ENCODE assay signal across 8 cellular contexts in genomic region chr6:26022166-26022510, GRCh38. TPM values are rescaled to one million over a fixed set of nuclear protein-coding genes. Genes with fewer than 3 reads are reported as not detected.
DNase-seq lines count a peak whose midpoint lies in the region; ATAC-seq and TF ChIP-seq lines count a peak whose summit lies in the region.

No MANE protein-coding gene starts in this region.

- no peaks in the 10 kb centered on the region for H3K9me2 ChIP-seq in Karpas-422 (replicated peaks; ENCODE audit: insufficient read depth, low read length)

- ATAC-seq in HG02588 (IDR thresholded peaks at IDR 0.05; ENCODE audit: unreplicated experiment) = no peak

- H3K27ac ChIP-seq in Karpas-422 (ENCODE audit: low read length) (peak overlapping the region; percentile 93), ascending aorta (peak overlapping the region; percentile 97 to 98), right atrium auricular region (peak overlapping the region; percentile 95 to 97)

- intact Hi-C loops in ascending aorta (cut with DNase I) = loop anchor here (5.0 to 10.0 kb wide), 4 partner anchors 533 to 1813 kb away; a partner anchor contains a TSS

- no peaks in the 10 kb centered on the region for H3K9me3 ChIP-seq in Karpas-422 (ENCODE audit: low read length)
- H3K9me3 ChIP-seq in ascending aorta = no peaks in the 10 kb centered on the region
- H3K9me3 ChIP-seq in right atrium auricular region = no peaks in the 10 kb centered on the region

- peak overlapping the region; percentile 81 for H3K4me2 ChIP-seq in Karpas-422 (ENCODE audit: low read depth, low read length, poor library complexity, severe bottlenecking)

- H3K4me3 ChIP-seq in Karpas-422 (ENCODE audit: low read length) = peak overlapping the region; percentile 83
- peak overlapping the region; percentile 74 to 75 for H3K4me3 ChIP-seq in ascending aorta
- peak overlapping the region; percentile 65 to 68 for H3K4me3 ChIP-seq in right atrium auricular region

- TF ChIP-seq CTCF in ascending aorta (IDR thresholded peaks at IDR 0.05) (no peak), right atrium auricular region (IDR thresholded peaks at IDR 0.05) (no peak)

- no peaks in the 10 kb centered on the region for H4K20me1 ChIP-seq in Karpas-422 (ENCODE audit: insufficient read depth, low read depth, low read length)

- H3K27me3 ChIP-seq in Karpas-422 (ENCODE audit: low read length) (no peaks in the 10 kb centered on the region), ascending aorta (no peaks in the 10 kb centered on the region), right atrium auricular region (no peaks in the 10 kb centered on the region)

- H2AFZ ChIP-seq in Karpas-422 (ENCODE audit: low read length) = peak overlapping the region; percentile 29

- H3K79me2 ChIP-seq in Karpas-422 (ENCODE audit: low read length) = no peaks in the 10 kb centered on the region

- H3K4me1 ChIP-seq in Karpas-422 (ENCODE audit: low read length) (peaks cover 38% of the 10 kb centered on the region), ascending aorta (peaks cover 0 to 13% of the 10 kb centered on the region in 2 donors), right atrium auricular region (peaks cover 0 to 23% of the 10 kb centered on the region in 2 donors)

- DNase-seq in ELR (ENCODE audit: low read depth) (peak; percentile 89), Karpas-422 (peak; percentile 87), OCI-M1 (lab: John Stamatoyannopoulos, UW) (peak; percentile 94), ascending aorta (ENCODE audit: low spot score in 2 of 2) (peak in 1 of 2 donors; percentile 89), right atrium auricular region (ENCODE audit: low spot score) (peak; percentile 89), pons (ENCODE audit: low spot score) (peak; percentile 95), KG1 (lab: John Stamatoyannopoulos, UW) (no peak)

- H3K36me3 ChIP-seq in Karpas-422 (ENCODE audit: insufficient read depth, low read length) (no peaks in the 10 kb centered on the region), ascending aorta (no peaks in the 10 kb centered on the region), right atrium auricular region (no peaks in the 10 kb centered on the region)

- peak overlapping the region; percentile 95 for H3K9ac ChIP-seq in Karpas-422 (ENCODE audit: low read length)

RNA-seq across cellular contexts. Expression of gene TRIM38, which starts 59.5 kb away (rescaled TPM):
- total RNA-seq in Karpas-422 (2014; rRNA removed; shearing (Covaris generic); ENCODE audit: low replicate concordance) = 17.0 and 19.3 TPM in 2 replicates
- total RNA-seq in ascending aorta (7.6 TPM), right atrium auricular region (1 to 10 TPM; 2.5 to 5.2 TPM)
